Comparison of ENCODE assay signal across 8 cellular contexts in the genomic region with DNA sequence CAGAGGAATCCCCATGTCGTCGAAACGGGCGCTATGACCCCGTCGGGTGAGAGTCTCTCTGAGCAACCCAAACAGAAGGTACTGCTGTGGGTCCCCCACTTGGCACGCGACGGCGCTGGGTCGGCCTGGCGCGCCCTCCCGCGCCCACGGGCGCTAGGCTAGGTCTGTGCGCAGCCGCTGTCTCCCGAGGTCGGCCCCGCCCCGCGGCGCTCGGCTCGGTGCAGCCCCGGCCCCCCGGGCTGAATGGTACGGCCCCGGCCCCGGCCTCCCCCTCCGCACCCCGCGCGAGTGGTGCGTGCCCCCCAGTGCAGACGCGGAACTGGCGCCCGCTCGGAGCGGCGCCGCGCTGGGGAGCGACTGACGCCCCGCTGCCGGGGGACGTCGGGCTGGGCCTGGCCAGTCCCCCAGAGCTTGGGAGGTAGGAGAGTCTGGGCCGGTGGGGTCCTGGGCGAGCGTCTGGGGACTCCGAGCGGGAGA. TPM values are rescaled to one million over a fixed set of nuclear protein-coding genes. Genes with fewer than 3 reads are reported as not detected.
A peak's percentile ranks its signal among the peaks of the same experiment; 100 is the strongest.
DNase-seq lines count a peak whose midpoint lies in the region; ATAC-seq lines count a peak whose summit lies in the region.

A gene (plus strand): TSS at position 305 of the 477 bp plus-strand sequence.

- peaks cover 43 to 67% (median 57%) of the 10 kb centered on the region in 4 donors for H3K4me1 Mint-ChIP-seq in CD4-positive, alpha-beta memory T cell

- no peaks in the 10 kb centered on the region for H3K27me3 Mint-ChIP-seq in CD4-positive, alpha-beta memory T cell

- POLR2A ChIA-PET in CD4-positive, alpha-beta memory T cell (lab: Charles Lee; ENCODE audit: partially characterized antibody): interaction anchor here (1.2 to 4.5 kb wide), 9 partner anchors 10 to 139 kb away, joined by 3 to 57 read pairs (median 8); a partner anchor contains a TSS

- peak within 1 kb of the TSS; percentile 94 to 100 (median 97) for H3K27ac Mint-ChIP-seq in CD4-positive, alpha-beta memory T cell

- H3K27me3 ChIP-seq in CD4-positive, alpha-beta memory T cell (ENCODE audit: insufficient read depth, low read length): no peaks in the 10 kb centered on the region

- peaks cover 5 to 28% of the 10 kb centered on the region in 2 donors for H3K36me3 Mint-ChIP-seq in CD4-positive, alpha-beta memory T cell

- H3K36me3 ChIP-seq in CD4-positive, alpha-beta memory T cell (ENCODE audit: insufficient read depth, low read length): peaks cover 13% of the 10 kb centered on the region

- H3K4me1 ChIP-seq in CD4-positive, alpha-beta memory T cell (ENCODE audit: insufficient read depth, low read length): peaks cover 50% of the 10 kb centered on the region

- H3K4me3 Mint-ChIP-seq in CD4-positive, alpha-beta memory T cell: peak within 1 kb of the TSS; percentile 87 to 95 (median 93)

- intact Hi-C loops in CD4-positive, alpha-beta memory T cell (cut with micrococcal nuclease): loop anchor here (1.0 to 10.0 kb wide), 9 partner anchors 22 to 1425 kb away; a partner anchor contains a TSS

- peak within 1 kb of the TSS; percentile 90 to 95 for H3K4me3 ChIP-seq in CD4-positive, alpha-beta memory T cell (ENCODE audit: low read length in 2 of 2)

- in situ Hi-C loops in endometrial microvascular endothelial cells (cut with HindIII; ENCODE audit: inconsistent ontology term, low pct_unique_long_range_greater_than_20kb, low sequenced_read_pairs): no loop called here

- DNase-seq in CD4-positive, alpha-beta memory T cell: peak; percentile 89 to 92 (median 91)
- DNase-seq in NK-92 treated with Interleukin-12 subunit alpha and Interleukin-12 subunit beta, amount 100 ng/mL, for 24 hours (lab: John Stamatoyannopoulos, UW): peak; percentile 86
- peak; percentile 70 for DNase-seq in activated CD8-positive, alpha-beta memory T cell treated with anti-CD3 and anti-CD28 coated beads, Interleukin-2, amount 50 U/mL, for 1 hour (ENCODE audit: extremely low read depth)
- peak; percentile 85 for DNase-seq in middle frontal gyrus (ENCODE audit: extremely low spot score, low spot score)
- peak; percentile 87 for DNase-seq in stimulated activated CD8-positive, alpha-beta memory T cell treated with anti-CD3 and anti-CD28 coated beads, Interleukin-2, amount 100 ng/mL, for 48 hours (ENCODE audit: low read depth in 2 of 2)

- CTCF ChIA-PET in CD4-positive, alpha-beta memory T cell (lab: Charles Lee; ENCODE audit: partially characterized antibody): interaction anchor here (1.3 to 1.9 kb wide), 5 partner anchors 34 to 142 kb away, joined by 4 to 9 read pairs (median 5); a partner anchor contains a TSS

- H3K27ac ChIP-seq in CD4-positive, alpha-beta memory T cell (ENCODE audit: low read depth, low read length): peak within 1 kb of the TSS; percentile 79

- ATAC-seq in GM19438 (IDR thresholded peaks at IDR 0.05; ENCODE audit: low read depth, unreplicated experiment) (peak; percentile 69), HG03565 (IDR thresholded peaks at IDR 0.05; ENCODE audit: unreplicated experiment) (peak; percentile 69)

- no peaks in the 10 kb centered on the region for H3K9me3 Mint-ChIP-seq in CD4-positive, alpha-beta memory T cell

- no peaks in the 10 kb centered on the region for H3K9me3 ChIP-seq in CD4-positive, alpha-beta memory T cell (ENCODE audit: control insufficient read depth in 1 of 2, low read length in 2 of 2)

RNA-seq across cellular contexts. Expression of the gene that starts here (rescaled TPM):
- 100 to 1,000 TPM; 118 to 119 TPM for total RNA-seq in CD4-positive, alpha-beta memory T cell
- polyA plus RNA-seq in CD4-positive, alpha-beta memory T cell: 10 to 100 TPM; 19.3 to 32.4 TPM
- total RNA-seq in endometrial microvascular endothelial cells (ENCODE audit: inconsistent ontology term): 27.1 TPM

Comparison
In these comparisons a context has a peak if more than half of its experiments do, and no peak if none do; other contexts are left out.
1. Peak in every context shown above with its lines: DNase-seq, ATAC-seq, H3K4me3 ChIP-seq and H3K27ac ChIP-seq.